Comparison of ENCODE assay signal across 1 cellular context in the genomic region with DNA sequence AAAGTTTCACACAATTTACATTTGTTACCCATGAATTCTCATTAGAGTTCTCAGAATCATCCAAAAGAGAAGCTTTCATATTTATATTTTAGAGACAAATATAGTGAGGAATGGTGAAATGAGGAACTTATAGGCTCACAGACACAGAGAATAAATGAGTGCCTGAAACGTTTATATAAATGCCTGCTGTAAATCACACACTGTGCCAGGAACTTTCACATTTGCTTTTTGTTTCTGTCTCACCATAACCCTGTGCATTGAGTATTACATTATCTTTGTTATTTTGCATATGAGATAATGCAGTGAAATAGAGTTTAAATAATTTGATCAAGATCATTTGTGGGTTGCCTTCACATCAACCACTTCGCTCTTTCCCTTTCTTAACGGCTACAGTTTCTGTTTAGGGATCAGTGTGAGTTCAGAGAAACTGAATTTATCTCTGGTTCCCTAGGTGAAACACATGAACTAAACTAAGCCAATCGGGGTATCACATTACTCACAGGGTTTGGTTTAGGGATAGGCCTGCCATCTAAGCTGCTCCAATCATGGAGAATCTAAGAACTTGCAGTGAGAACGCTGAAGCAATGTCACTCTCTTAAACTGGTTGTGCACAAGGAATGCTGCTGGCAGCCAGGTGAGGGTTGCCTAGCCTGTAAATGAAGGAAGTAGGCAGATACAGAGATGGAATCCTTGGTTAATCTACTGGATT.
TF ChIP-seq lines count a peak whose summit lies in the region.

No MANE protein-coding gene starts in this region.

TF ChIP-seq in H1, 55 proteins besides CTCF, POLR2A, EP300 and RAD21 (continued from another document):
- TF ChIP-seq RXRA (IDR thresholded peaks at IDR 0.05; ENCODE audit: insufficient read depth, low read depth, low read length): no peak
- TF ChIP-seq, protein P1, sequence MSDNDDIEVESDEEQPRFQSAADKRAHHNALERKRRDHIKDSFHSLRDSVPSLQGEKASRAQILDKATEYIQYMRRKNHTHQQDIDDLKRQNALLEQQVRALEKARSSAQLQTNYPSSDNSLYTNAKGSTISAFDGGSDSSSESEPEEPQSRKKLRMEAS (IDR thresholded peaks at IDR 0.05): no peak
- TF ChIP-seq RBBP5 (IDR thresholded peaks at IDR 0.05; ENCODE audit: borderline replicate concordance, low read depth, low read length): no peak
- TF ChIP-seq SP4 (IDR thresholded peaks at IDR 0.05; ENCODE audit: low read length): no peak
- no peak for TF ChIP-seq TEAD4 (IDR thresholded peaks at IDR 0.05; ENCODE audit: low read depth, low read length)
- no peak for TF ChIP-seq GTF2F1 (IDR thresholded peaks at IDR 0.05; ENCODE audit: borderline replicate concordance, low read depth, low read length)
- no peak for TF ChIP-seq HDAC2 (IDR thresholded peaks at IDR 0.05; ENCODE audit: borderline replicate concordance in 1 of 2, low read depth in 2 of 2, low read length in 2 of 2)
- no peak for TF ChIP-seq TCF12 (IDR thresholded peaks at IDR 0.05; ENCODE audit: low read depth, low read length)
- TF ChIP-seq KDM5A (IDR thresholded peaks at IDR 0.05; ENCODE audit: low read length): no peak
- no peak for TF ChIP-seq KDM1A (IDR thresholded peaks at IDR 0.05; ENCODE audit: borderline replicate concordance, low read length)
- TF ChIP-seq CREB1 (IDR thresholded peaks at IDR 0.05): no peak
